Comparison of ENCODE assay signal across 18 cellular contexts in genomic region chr14:100649173-100649519, GRCh38.
DNase-seq lines count a peak whose midpoint lies in the region; FAIRE-seq lines count a peak whose summit lies in the region.
"Had no signal": no experiment of that assay in that cellular context is flagged by ENCODE, and none has a peak within 500 bp of the region (broad histone marks: within the 10 kb centered on the region; RNA-seq: fewer than 3 reads in every experiment).

No MANE protein-coding gene starts in this region.

- WGBS in small intestine, 3 donors, result 0 to 44% (median 6%) methylated on average over 1 of the region's 1 CpG

- no peaks in the 10 kb centered on the region for H3K9me3 ChIP-seq in small intestine (ENCODE audit: control insufficient read depth, low read depth)
- H3K9me3 ChIP-seq: upper lobe of left lung had no signal

- FAIRE-seq in small intestine (lab: Jason Lieb, UNC), result no peak
- FAIRE-seq: GM18507 had no signal

- H3K4me1 ChIP-seq in small intestine (ENCODE audit: control insufficient read depth in 2 of 2, insufficient read depth in 1 of 2, low read depth in 1 of 2, low read length in 1 of 2), result peaks cover 0 to 6% of the 10 kb centered on the region in 2 donors

- H3K36me3 ChIP-seq in small intestine (ENCODE audit: control insufficient read depth in 2 of 2, insufficient read depth in 2 of 2, low read length in 2 of 2), result no peaks in the 10 kb centered on the region
- H3K36me3 ChIP-seq: neural progenitor cell, upper lobe of left lung had no signal

- peak overlapping the region; percentile 22 to 91 for H3K27ac ChIP-seq in small intestine (ENCODE audit: low read depth in 1 of 2, low read length in 1 of 2)
- H3K27ac ChIP-seq: neural progenitor cell, upper lobe of left lung had no signal

- peak; percentile 29 for DNase-seq in DMS 273 (lab: John Stamatoyannopoulos, UW; ENCODE audit: unreplicated experiment)
- DNase-seq in DMS 273 treated with DMSO at 0.1 percent for 48 hours (lab: John Stamatoyannopoulos, UW), result no peak
- DNase-seq in SW480 (ENCODE audit: low spot score), result peak; percentile 58
- peak; percentile 67 for DNase-seq in fibroblast of peridontal ligament (ENCODE audit: extremely low read depth)
- peak; percentile 87 for DNase-seq in small intestine
- no peak for DNase-seq in pons (ENCODE audit: low spot score)
- no peak for DNase-seq in stimulated activated naive CD4-positive, alpha-beta T cell treated with Interleukin-2 at 50 U/mL for 16 hours (lab: John Stamatoyannopoulos, UW)
- DNase-seq in kidney tubule cell (ENCODE audit: low spot score), result no peak
- DNase-seq: 8988T; activated CD4-positive, alpha-beta T cell treated with anti-CD3 and anti-CD28 coated beads for 4 hours; activated effector memory CD4-positive, alpha-beta T cell treated with anti-CD3 and anti-CD28 coated beads, Interleukin-2, amount 50 U/mL, for 16 hours; mesendoderm; NCI-H1048; retina; stimulated activated naive CD4-positive, alpha-beta T cell; upper lobe of left lung had no signal

- H3K27me3 ChIP-seq in small intestine (ENCODE audit: control insufficient read depth in 2 of 2, insufficient read depth in 2 of 2, low read length in 2 of 2), result no peaks in the 10 kb centered on the region
- H3K27me3 ChIP-seq: neural progenitor cell had no signal

- no peak overlapping the region for H3K4me3 ChIP-seq in small intestine (ENCODE audit: low read depth in 1 of 2, low read length in 2 of 2)
- H3K4me3 ChIP-seq: neural progenitor cell, upper lobe of left lung had no signal

Comparison
In these comparisons a context has a peak if more than half of its experiments do, and no peak if none do; other contexts are left out.
1. DNase-seq: peak in DMS 273 (single experiment), SW480 (single experiment), fibroblast of peridontal ligament (single experiment) and small intestine (single experiment); none in DMS 273 treated with DMSO at 0.1 percent for 48 hours (single experiment), pons (single experiment), stimulated activated naive CD4-positive, alpha-beta T cell treated with Interleukin-2 at 50 U/mL for 16 hours (single experiment) and kidney tubule cell (single experiment).